Comparison of ENCODE assay signal across 1 cellular context in genomic region chr2:169345507-169346120, GRCh38.
TF ChIP-seq lines count a peak whose summit lies in the region.

No MANE protein-coding gene starts in this region.

TF ChIP-seq in K562, 482 proteins besides CTCF, POLR2A, EP300 and RAD21:
- TF ChIP-seq KDM1A (IDR thresholded peaks at IDR 0.05) = 0 out of 4 replicates have a peak, but pooled peaks of 1 of the 2 experiments have one; percentile 25
- 0 out of 2 replicates have a peak, but pooled peaks have one; percentile 19 for TF ChIP-seq EGR1 (conservative IDR thresholded peaks at IDR 0.05)
- no peak for TF ChIP-seq STAT5A (IDR thresholded peaks at IDR 0.05; ENCODE audit: borderline replicate concordance, low read length)
